In the genomic region with DNA sequence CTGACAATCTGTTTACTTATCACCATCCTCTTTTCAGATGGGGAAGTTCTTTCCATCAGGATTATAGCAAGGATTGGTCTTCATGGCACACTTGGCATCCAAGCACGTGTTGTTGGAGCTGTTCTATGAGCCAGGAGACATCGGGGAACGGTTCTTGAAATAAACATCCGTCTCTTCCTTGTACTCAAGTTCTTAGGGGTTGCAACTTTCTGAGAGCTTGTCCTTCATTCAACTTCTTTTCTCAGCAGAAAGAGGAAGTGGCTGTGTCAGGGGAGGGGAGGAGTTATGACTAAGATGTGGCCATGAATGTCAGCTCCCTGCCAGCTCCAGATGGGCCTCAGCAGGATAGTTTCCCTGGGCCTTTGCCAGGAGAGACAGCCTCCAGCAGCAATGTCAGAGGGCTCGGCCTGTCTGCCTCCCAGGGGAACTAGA, we compare ENCODE assay signal across 8 cellular contexts. TPM values are rescaled to one million over a fixed set of nuclear protein-coding genes. Genes with fewer than 3 reads are reported as not detected.
A peak's percentile ranks its signal among the peaks of the same experiment; 100 is the strongest.
DNase-seq lines count a peak whose midpoint lies in the region; ATAC-seq, FAIRE-seq and TF ChIP-seq lines count a peak whose summit lies in the region.
"Not testable (repeated sequence)": the region's sequence is repeated elsewhere in the genome, so short reads cannot be mapped to it uniquely, and the experiment has no call there.

No MANE protein-coding gene starts in this region.

- H3K27me3 Mint-ChIP-seq in CD4-positive, alpha-beta memory T cell; T-cell; MCF 10A (ENCODE audit: insufficient read depth, unreplicated experiment): not testable (repeated sequence)

- FAIRE-seq in keratinocyte (lab: Jason Lieb, UNC), result peak; percentile 98

- intact Hi-C loops in CD4-positive, alpha-beta memory T cell (cut with micrococcal nuclease); MCF 10A (cut with micrococcal nuclease): not testable (repeated sequence)

- H4K20me1 ChIP-seq in keratinocyte (ENCODE audit: control insufficient read depth, extremely low read depth, insufficient read depth, low read length), result not testable (repeated sequence)

- peak overlapping the region in 6 of 8 donors; percentile 8 to 40 (median 22) for H3K4me3 Mint-ChIP-seq in CD4-positive, alpha-beta memory T cell
- H3K4me3 Mint-ChIP-seq in T-cell, result peak overlapping the region in 2 of 3 donors; percentile 9 to 23
- not testable (repeated sequence) for H3K4me3 Mint-ChIP-seq in MCF 10A (ENCODE audit: unreplicated experiment)

- H3K27ac Mint-ChIP-seq in CD4-positive, alpha-beta memory T cell, result peak overlapping the region in 4 of 7 donors; percentile 27 to 66 (median 48)
- peak overlapping the region; percentile 85 to 91 for H3K27ac Mint-ChIP-seq in T-cell
- peak overlapping the region; percentile 31 for H3K27ac Mint-ChIP-seq in MCF 10A (ENCODE audit: low read depth, unreplicated experiment)

- H3K4me3 ChIP-seq in CD4-positive, alpha-beta memory T cell (ENCODE audit: low read length in 2 of 2); keratinocyte (ENCODE audit: control insufficient read depth in 2 of 3, extremely low read depth in 1 of 3, insufficient read depth in 2 of 3, low read depth in 1 of 3, low read length in 3 of 3): not testable (repeated sequence)
- peak overlapping the region; percentile 51 for H3K4me3 ChIP-seq in skeletal muscle satellite cell (ENCODE audit: low read length)

- H3K27ac ChIP-seq in CD4-positive, alpha-beta memory T cell (ENCODE audit: low read depth, low read length), result not testable (repeated sequence)
- H3K27ac ChIP-seq in keratinocyte (ENCODE audit: control insufficient read depth, insufficient read depth, low read length), result peak overlapping the region; percentile 54

- POLR2A ChIA-PET in CD4-positive, alpha-beta memory T cell (lab: Charles Lee; ENCODE audit: partially characterized antibody), result interaction anchor here (0.6 kb wide), 1 partner anchor 23 kb away, joined by 4 read pairs; no protein-coding TSS in a partner anchor
- POLR2A ChIA-PET in T-cell (lab: Charles Lee); MCF 10A (lab: Yijun Ruan, JAX): not testable (repeated sequence)

- TF ChIP-seq CTCF in MCF 10A (IDR thresholded peaks at IDR 0.05; ENCODE audit: unreplicated experiment); keratinocyte (optimal IDR thresholded peaks at IDR 0.05 in 1 of 3, IDR thresholded peaks at IDR 0.05 in 1 of 3, conservative IDR thresholded peaks at IDR 0.05 in 1 of 3; ENCODE audit: extremely low read depth in 1 of 3, insufficient read depth in 2 of 3, low read length in 3 of 3): not testable (repeated sequence)

- H3K9ac ChIP-seq in keratinocyte (ENCODE audit: control insufficient read depth, extremely low read depth, insufficient read depth, low read length), result peak overlapping the region; percentile 44
- peak overlapping the region; percentile 44 for H3K9ac ChIP-seq in skeletal muscle satellite cell (ENCODE audit: low read depth, low read length)

- H3K9me3 ChIP-seq in CD4-positive, alpha-beta memory T cell (ENCODE audit: control insufficient read depth in 1 of 2, low read length in 2 of 2); keratinocyte (ENCODE audit: control insufficient read depth, low read depth, low read length); skeletal muscle satellite cell (replicated peaks; ENCODE audit: low read length): not testable (repeated sequence)

- not testable (repeated sequence) for BruUV-seq in MCF 10A (replicated peaks; lab: Mats Ljungman, UMichigan)

- H3K9me3 Mint-ChIP-seq in CD4-positive, alpha-beta memory T cell; T-cell; MCF 10A (ENCODE audit: unreplicated experiment): not testable (repeated sequence)

- H3K27me3 ChIP-seq in CD4-positive, alpha-beta memory T cell (ENCODE audit: insufficient read depth, low read length); keratinocyte (ENCODE audit: control insufficient read depth, extremely low read depth, insufficient read depth, low read length); skeletal muscle satellite cell (ENCODE audit: control insufficient read depth, insufficient read depth, low read length): not testable (repeated sequence)

- not testable (repeated sequence) for H3K36me3 Mint-ChIP-seq in CD4-positive, alpha-beta memory T cell; T-cell; MCF 10A (ENCODE audit: insufficient read depth, unreplicated experiment)

- not testable (repeated sequence) for H3K9me1 ChIP-seq in keratinocyte (ENCODE audit: control insufficient read depth, extremely low read depth, insufficient read depth, low read length)

- dilution Hi-C loops in keratinocyte (cut with MboI; ENCODE audit: extremely low pct_ligation_motif_present, low sequenced_read_pairs), result not testable (repeated sequence)

- H3K4me1 ChIP-seq in CD4-positive, alpha-beta memory T cell (ENCODE audit: insufficient read depth, low read length), result peaks cover 13% of the 10 kb centered on the region
- not testable (repeated sequence) for H3K4me1 ChIP-seq in keratinocyte (ENCODE audit: control insufficient read depth, extremely low read depth, insufficient read depth, low read length); skeletal muscle satellite cell (ENCODE audit: control insufficient read depth, insufficient read depth, low read length)

- CTCF ChIA-PET in CD4-positive, alpha-beta memory T cell (lab: Charles Lee; ENCODE audit: partially characterized antibody); T-cell (lab: Charles Lee): not testable (repeated sequence)
- CTCF ChIA-PET in MCF 10A (lab: Yijun Ruan, JAX), result interaction anchor here (0.6 kb wide), 1 partner anchor 59 kb away, joined by 5 read pairs; no protein-coding TSS in a partner anchor

- peak; percentile 84 for ATAC-seq in GM19372 (IDR thresholded peaks at IDR 0.05; ENCODE audit: low read depth, unreplicated experiment)
- peak; percentile 67 for ATAC-seq in HG02981 (IDR thresholded peaks at IDR 0.05; ENCODE audit: unreplicated experiment)
- ATAC-seq in T-cell (replicated peaks in 1 of 4), result peak; percentile 82 to 90 (median 85)

- H3K36me3 ChIP-seq in CD4-positive, alpha-beta memory T cell (ENCODE audit: insufficient read depth, low read length); keratinocyte (ENCODE audit: control insufficient read depth in 2 of 2, extremely low read depth in 1 of 2, insufficient read depth in 2 of 2, low read length in 2 of 2); skeletal muscle satellite cell (ENCODE audit: insufficient read depth, low read length): not testable (repeated sequence)

- not testable (repeated sequence) for H3K4me2 ChIP-seq in keratinocyte (ENCODE audit: control insufficient read depth, extremely low read depth, insufficient read depth, low read depth, low read length)
- peak overlapping the region; percentile 63 for H3K4me2 ChIP-seq in skeletal muscle satellite cell (ENCODE audit: low read length)

- peak in 4 of 5 donors; percentile 9 to 20 (median 15) for DNase-seq in CD4-positive, alpha-beta memory T cell
- peak; percentile 87 for DNase-seq in M059J (ENCODE audit: low read depth)
- peak in 7 of 34 experiments; percentile 4 to 42 (median 22) for DNase-seq in T-cell
- peak; percentile 81 for DNase-seq in MCF 10A (ENCODE audit: unreplicated experiment)
- DNase-seq in keratinocyte (ENCODE audit: low read depth, low spot score), result not testable (repeated sequence)

- not testable (repeated sequence) for H3K4me1 Mint-ChIP-seq in CD4-positive, alpha-beta memory T cell; MCF 10A (ENCODE audit: insufficient read depth, unreplicated experiment)
- H3K4me1 Mint-ChIP-seq in T-cell, result peaks cover 5 to 17% (median 11%) of the 10 kb centered on the region in 3 donors

- H2AFZ ChIP-seq in keratinocyte (ENCODE audit: control insufficient read depth, low read length), result peak overlapping the region; percentile 60

- H3K79me2 ChIP-seq in keratinocyte (ENCODE audit: control insufficient read depth, insufficient read depth, low read length), result not testable (repeated sequence)

RNA-seq across cellular contexts. Expression of a gene that starts 15.9 kb away (rescaled TPM):
- 10 to 100 TPM; 44.6 to 47.6 TPM for total RNA-seq in CD4-positive, alpha-beta memory T cell
- polyA plus RNA-seq in CD4-positive, alpha-beta memory T cell, result 10 to 100 TPM in 1 of 2 donors, 1 to 10 TPM in 1; 4.7 to 16.2 TPM
- 14.1 and 21.9 TPM in 2 replicates for total RNA-seq in M059J (2014; rRNA removed; shearing (Covaris generic))
- total RNA-seq in T-cell (10 to 100 TPM; 29.0 to 56.6 (median 42.3) TPM), MCF 10A (2022) (29.9 and 35.2 TPM in 2 replicates)
- polyA plus RNA-seq in keratinocyte, result 15.1 to 25.6 TPM (median 22.4 TPM) in 3 replicates
- polyA plus RNA-seq in keratinocyte (2011; ENCODE audit: low read depth), result 18.1 TPM
- 17.9 and 29.8 TPM in 2 replicates for polyA plus RNA-seq in keratinocyte (2011; cell fraction: cytosol; rRNA removed)
- 63.6 and 98.0 TPM in 2 replicates for polyA plus RNA-seq in keratinocyte (2011; cell fraction: nucleus; rRNA removed)
- polyA plus RNA-seq in keratinocyte (2012; ENCODE audit: low replicate concordance), result 28.4 and 35.3 TPM in 2 replicates
- 25.7 to 126 TPM (median 28.5 TPM) in 3 replicates for polyA minus RNA-seq in keratinocyte
- 62.7 TPM for polyA minus RNA-seq in keratinocyte (2011; cell fraction: cytosol; rRNA and poly(A)+ RNA removed)
- polyA minus RNA-seq in keratinocyte (2011; cell fraction: nucleus; rRNA and poly(A)+ RNA removed), result 48.5 and 64.7 TPM in 2 replicates
- total RNA-seq in skeletal muscle satellite cell (2012; rRNA removed), result 6.1 and 8.1 TPM in 2 replicates

RNA-seq across cellular contexts. Expression of a gene that starts 20.8 kb away (rescaled TPM):
- 1 to 10 TPM; 2.8 to 6.1 TPM for total RNA-seq in CD4-positive, alpha-beta memory T cell
- 1 to 10 TPM; 1.9 to 4.1 TPM for polyA plus RNA-seq in CD4-positive, alpha-beta memory T cell
- 1.9 and 3.6 TPM in 2 replicates for total RNA-seq in M059J (2014; rRNA removed; shearing (Covaris generic))
- total RNA-seq in T-cell (1 to 10 TPM; 1.7 to 7.0 (median 5.9) TPM), MCF 10A (2022) (5.6 TPM in 2 replicates)
- polyA plus RNA-seq in keratinocyte, result 6.9 to 13.6 TPM (median 7.7 TPM) in 3 replicates
- polyA plus RNA-seq in keratinocyte (2011; ENCODE audit: low read depth), result 6.0 TPM
- polyA plus RNA-seq in keratinocyte (2011; cell fraction: cytosol; rRNA removed), result 12.2 and 16.7 TPM in 2 replicates
- 7.9 and 10.3 TPM in 2 replicates for polyA plus RNA-seq in keratinocyte (2011; cell fraction: nucleus; rRNA removed)
- polyA plus RNA-seq in keratinocyte (2012; ENCODE audit: low replicate concordance), result 13.7 and 24.8 TPM in 2 replicates
- polyA minus RNA-seq in keratinocyte, result 22.5 to 25.0 TPM (median 24.6 TPM) in 3 replicates
- polyA minus RNA-seq in keratinocyte (2011; cell fraction: cytosol; rRNA and poly(A)+ RNA removed), result 14.0 TPM
- 4.6 and 5.6 TPM in 2 replicates for polyA minus RNA-seq in keratinocyte (2011; cell fraction: nucleus; rRNA and poly(A)+ RNA removed)
- total RNA-seq in skeletal muscle satellite cell (2012; rRNA removed), result 0.25 and 0.44 TPM in 2 replicates

RNA-seq across cellular contexts. Expression of a gene that starts 36.1 kb away (rescaled TPM):
- total RNA-seq in CD4-positive, alpha-beta memory T cell, result not detected
- polyA plus RNA-seq in CD4-positive, alpha-beta memory T cell, result under 1 TPM in 1 of 2 donors, not detected in 1; 0.31 TPM
- 0.39 and 0.44 TPM in 2 replicates for total RNA-seq in M059J (2014; rRNA removed; shearing (Covaris generic))
- under 1 TPM in 3 of 5 donors, not detected in 2; 0.20 to 0.76 (median 0.28) TPM for total RNA-seq in T-cell
- 0.42 and 0.58 TPM in 2 replicates for total RNA-seq in MCF 10A (2022)
- 0.98 to 1.6 TPM (median 1.1 TPM) in 3 replicates for polyA plus RNA-seq in keratinocyte
- polyA plus RNA-seq in keratinocyte (2011; ENCODE audit: low read depth), result not detected
- polyA plus RNA-seq in keratinocyte (2011; cell fraction: cytosol; rRNA removed), result 0.83 and 1.2 TPM in 2 replicates
- 1.6 and 2.0 TPM in 2 replicates for polyA plus RNA-seq in keratinocyte (2011; cell fraction: nucleus; rRNA removed)
- polyA plus RNA-seq in keratinocyte (2012; ENCODE audit: low replicate concordance), result 0.76 and 0.88 TPM in 2 replicates
- polyA minus RNA-seq in keratinocyte, result 0.13 to 0.73 TPM (median 0.48 TPM) in 3 replicates
- not detected for polyA minus RNA-seq in keratinocyte (2011; cell fraction: cytosol; rRNA and poly(A)+ RNA removed)
- polyA minus RNA-seq in keratinocyte (2011; cell fraction: nucleus; rRNA and poly(A)+ RNA removed), result 0.39 and 0.53 TPM in 2 replicates
- total RNA-seq in skeletal muscle satellite cell (2012; rRNA removed), result 0.22 and 1.0 TPM in 2 replicates

Comparison
In these comparisons a context has a peak if more than half of its experiments do, and no peak if none do; other contexts are left out.
1. H3K27ac Mint-ChIP-seq: peak in every context shown above with its lines; median percentile 88 in T-cell; 48 in CD4-positive, alpha-beta memory T cell; 31 in MCF 10A.